ENCODE assay signal across 8 cellular contexts in the genomic region with DNA sequence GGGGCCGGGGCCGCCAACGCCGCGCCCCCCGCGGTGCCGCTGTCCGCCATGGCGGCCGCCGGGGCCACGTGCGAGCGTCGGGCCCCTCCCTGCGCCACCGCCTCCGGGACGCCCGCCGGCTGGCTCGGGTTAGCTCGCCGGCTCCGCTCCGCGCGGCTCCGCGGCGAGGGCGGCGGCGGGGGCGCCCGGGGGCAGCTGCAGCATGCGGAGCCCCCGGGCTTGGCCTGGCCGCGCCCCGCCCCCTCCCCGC. TPM values are rescaled to one million over a fixed set of nuclear protein-coding genes. Genes with fewer than 3 reads are reported as not detected.
DNase-seq lines count a peak whose midpoint lies in the region; ATAC-seq and TF ChIP-seq lines count a peak whose summit lies in the region.
"Not testable (repeated sequence)": the region's sequence is repeated elsewhere in the genome, so short reads cannot be mapped to it uniquely, and the experiment has no call there.

No MANE protein-coding gene starts in this region.

- peaks cover 21% of the 10 kb centered on the region for H3K79me1 ChIP-seq in neuronal stem cell (ENCODE audit: low read depth, low read length)

- not testable (repeated sequence) for TF ChIP-seq POLR2A in upper lobe of left lung (IDR thresholded peaks at IDR 0.05)

- not testable (repeated sequence) for H3K9me3 Mint-ChIP-seq in HFFc6; activated CD4-positive, alpha-beta memory T cell treated with anti-CD3 and anti-CD28 coated beads, Interleukin-2, amount 10 ng/mL, durations not matched to agents 7 days and 5 days

- peaks cover 31% of the 10 kb centered on the region for H3K4me1 ChIP-seq in iPS-15b (ENCODE audit: control insufficient read depth, insufficient read depth, low read length)
- peaks cover 23 to 43% of the 10 kb centered on the region in 2 donors for H3K4me1 ChIP-seq in neuronal stem cell (ENCODE audit: control insufficient read depth in 2 of 2, insufficient read depth in 1 of 2, low read depth in 1 of 2, low read length in 2 of 2)
- H3K4me1 ChIP-seq in upper lobe of left lung: peaks cover 40 to 58% (median 48%) of the 10 kb centered on the region in 4 donors

- H3K27me3 Mint-ChIP-seq in HFFc6 (ENCODE audit: insufficient read depth); activated CD4-positive, alpha-beta memory T cell treated with anti-CD3 and anti-CD28 coated beads, Interleukin-2, amount 10 ng/mL, durations not matched to agents 7 days and 5 days: not testable (repeated sequence)

- peak overlapping the region; percentile 63 for H2AFZ ChIP-seq in neuronal stem cell (ENCODE audit: low read length)

- peak overlapping the region; percentile 84 for H3K4me2 ChIP-seq in neuronal stem cell (ENCODE audit: insufficient read depth, low read length, poor library complexity, severe bottlenecking)

- not testable (repeated sequence) for H3K23ac ChIP-seq in neuronal stem cell (ENCODE audit: low read depth, low read length, poor library complexity)

- H3K14ac ChIP-seq in neuronal stem cell (ENCODE audit: low read length): not testable (repeated sequence)

- no CpG with 5 or more reads among the region's 43 CpGs for WGBS in neuronal stem cell (ENCODE audit: extremely low coverage in 2 of 2, insufficient read length in 2 of 2, insufficient replicate concordance in 1 of 2), 2 donors
- no CpG with 5 or more reads among the region's 43 CpGs for WGBS in upper lobe of left lung, 2 donors

- H3K27ac ChIP-seq in KOPT-K1 (ENCODE audit: low read depth, low read length, poor library complexity, severe bottlenecking): peak overlapping the region; percentile 87
- not testable (repeated sequence) for H3K27ac ChIP-seq in neuronal stem cell (replicated peaks; ENCODE audit: low read length)
- peak overlapping the region in 3 of 4 donors; percentile 80 to 91 (median 81) for H3K27ac ChIP-seq in upper lobe of left lung

- DNase-seq in HFFc6; activated CD4-positive, alpha-beta memory T cell treated with anti-CD3 and anti-CD28 coated beads, Interleukin-2, amount 10 ng/mL, durations not matched to agents 7 days and 5 days; choroid plexus epithelial cell (ENCODE audit: low read depth); neuronal stem cell (ENCODE audit: low spot score); upper lobe of left lung: not testable (repeated sequence)

- POLR2A ChIA-PET in activated CD4-positive, alpha-beta memory T cell treated with anti-CD3 and anti-CD28 coated beads, Interleukin-2, amount 10 ng/mL, durations not matched to agents 7 days and 5 days (lab: Charles Lee): interaction anchor here (0.7 to 11.2 kb wide), 13 partner anchors 9 to 1390 kb away, joined by 3 to 131 read pairs (median 14); a partner anchor contains a TSS

- peak overlapping the region; percentile 72; the same call in 1 of the 2 replicates for H3K4me3 ChIP-seq in GM08714 (ENCODE audit: low read length)
- peak overlapping the region; percentile 64 for H3K4me3 ChIP-seq in choroid plexus epithelial cell (ENCODE audit: low read depth, low read length)
- H3K4me3 ChIP-seq in iPS-15b (ENCODE audit: low read depth, low read length): peak overlapping the region; percentile 85
- H3K4me3 ChIP-seq in neuronal stem cell (ENCODE audit: low read length in 2 of 2): peak overlapping the region; percentile 70 to 94
- peak overlapping the region; percentile 64 to 79 (median 70) for H3K4me3 ChIP-seq in upper lobe of left lung

- H3K4ac ChIP-seq in neuronal stem cell (ENCODE audit: low read length): not testable (repeated sequence)

- not testable (repeated sequence) for H3K27ac Mint-ChIP-seq in HFFc6; activated CD4-positive, alpha-beta memory T cell treated with anti-CD3 and anti-CD28 coated beads, Interleukin-2, amount 10 ng/mL, durations not matched to agents 7 days and 5 days

- peaks cover 29% of the 10 kb centered on the region for H3K4me1 Mint-ChIP-seq in HFFc6 (ENCODE audit: low read depth)
- H3K4me1 Mint-ChIP-seq in activated CD4-positive, alpha-beta memory T cell treated with anti-CD3 and anti-CD28 coated beads, Interleukin-2, amount 10 ng/mL, durations not matched to agents 7 days and 5 days: peaks cover 49% of the 10 kb centered on the region

- TF ChIP-seq CTCF in HFFc6 (IDR thresholded peaks at IDR 0.05); choroid plexus epithelial cell (conservative IDR thresholded peaks at IDR 0.05; ENCODE audit: low read depth, low read length): not testable (repeated sequence)
- peak in 1 of 6 experiments; percentile 16 for TF ChIP-seq CTCF in upper lobe of left lung (IDR thresholded peaks at IDR 0.05)

- H2BK15ac ChIP-seq in neuronal stem cell (ENCODE audit: low read length): not testable (repeated sequence)

- not testable (repeated sequence) for H2BK5ac ChIP-seq in neuronal stem cell (ENCODE audit: low read length)

- not testable (repeated sequence) for H3K27me3 ChIP-seq in iPS-15b (ENCODE audit: control insufficient read depth, insufficient read depth, low read length); neuronal stem cell (ENCODE audit: control insufficient read depth in 3 of 3, insufficient read depth in 3 of 3, low read depth in 1 of 3, low read length in 3 of 3); upper lobe of left lung

- H3K9ac ChIP-seq in iPS-15b (ENCODE audit: low read depth, low read length); neuronal stem cell (ENCODE audit: low read depth, low read length, poor library complexity): not testable (repeated sequence)

- TF ChIP-seq EP300 in upper lobe of left lung (IDR thresholded peaks at IDR 0.05): not testable (repeated sequence)

- H3K4me3 Mint-ChIP-seq in HFFc6: peak overlapping the region; percentile 89
- peak overlapping the region; percentile 77 for H3K4me3 Mint-ChIP-seq in activated CD4-positive, alpha-beta memory T cell treated with anti-CD3 and anti-CD28 coated beads, Interleukin-2, amount 10 ng/mL, durations not matched to agents 7 days and 5 days

- not testable (repeated sequence) for H3K18ac ChIP-seq in neuronal stem cell (ENCODE audit: low read length)

- H4K8ac ChIP-seq in neuronal stem cell (ENCODE audit: low read depth, low read length): not testable (repeated sequence)

- ATAC-seq in upper lobe of left lung (ENCODE audit: low FRiP score in 2 of 2): not testable (repeated sequence)

- H2BK120ac ChIP-seq in neuronal stem cell (ENCODE audit: low read depth, low read length): not testable (repeated sequence)

- not testable (repeated sequence) for H4K91ac ChIP-seq in neuronal stem cell (ENCODE audit: low read depth, low read length, poor library complexity)

- not testable (repeated sequence) for H2BK12ac ChIP-seq in neuronal stem cell (ENCODE audit: low read length)

- CTCF ChIA-PET in activated CD4-positive, alpha-beta memory T cell treated with anti-CD3 and anti-CD28 coated beads, Interleukin-2, amount 10 ng/mL, durations not matched to agents 7 days and 5 days (lab: Charles Lee): interaction anchor here (0.9 to 2.8 kb wide), 6 partner anchors 9 to 85 kb away, joined by 3 to 14 read pairs (median 6); no protein-coding TSS in a partner anchor

- not testable (repeated sequence) for H2AK5ac ChIP-seq in neuronal stem cell (ENCODE audit: low read depth, low read length)

- not testable (repeated sequence) for H3K9me3 ChIP-seq in KOPT-K1 (ENCODE audit: insufficient read depth, low read length, poor library complexity, severe bottlenecking); iPS-15b (ENCODE audit: control insufficient read depth, insufficient read depth, low read length); neuronal stem cell (replicated peaks in 1 of 2; ENCODE audit: control insufficient read depth in 2 of 2, insufficient read depth in 1 of 2, low read depth in 1 of 2, low read length in 2 of 2); upper lobe of left lung

- H3K36me3 Mint-ChIP-seq in HFFc6 (ENCODE audit: low read depth): peaks cover 16% of the 10 kb centered on the region
- H3K36me3 Mint-ChIP-seq in activated CD4-positive, alpha-beta memory T cell treated with anti-CD3 and anti-CD28 coated beads, Interleukin-2, amount 10 ng/mL, durations not matched to agents 7 days and 5 days (ENCODE audit: low read depth): peaks cover 13% of the 10 kb centered on the region

- H3K36me3 ChIP-seq in KOPT-K1 (ENCODE audit: insufficient read depth, low read length) (peaks cover 18% of the 10 kb centered on the region), iPS-15b (ENCODE audit: control insufficient read depth, insufficient read depth, low read length) (peaks cover 16% of the 10 kb centered on the region), neuronal stem cell (replicated peaks in 1 of 2; ENCODE audit: control insufficient read depth in 2 of 2, insufficient read depth in 2 of 2, low read length in 2 of 2) (peaks cover 11 to 19% of the 10 kb centered on the region in 2 donors), upper lobe of left lung (peaks cover 0 to 13% (median 10%) of the 10 kb centered on the region in 4 donors)

RNA-seq across cellular contexts. Expression of a gene that starts 0.2 kb away (rescaled TPM):
- 100 to 1,000 TPM; 386 to 478 (median 429) TPM for total RNA-seq in HFFc6 (2021; fragmentation: NEBNext Ultra II Directional; extraction: Animal tissue kit (Norgen Biotek cat#: 25700))
- 100 to 1,000 TPM in 1 of 2 experiments, 10 to 100 TPM in 1; 96.9 to 105 TPM for total RNA-seq in activated CD4-positive, alpha-beta memory T cell treated with anti-CD3 and anti-CD28 coated beads, Interleukin-2, amount 10 ng/mL, durations not matched to agents 7 days and 5 days
- 292 TPM for polyA plus RNA-seq in neuronal stem cell (2013, experiment 1 of 2)
- 280 TPM for polyA plus RNA-seq in neuronal stem cell (2013, experiment 2 of 2)
- total RNA-seq in upper lobe of left lung: 100 to 1,000 TPM in 1 of 6 donors, 10 to 100 TPM in 5; 51.4 to 118 (median 60.3) TPM

RNA-seq across cellular contexts. Expression of a gene that starts 4.8 kb away (rescaled TPM):
- total RNA-seq in HFFc6 (2021; fragmentation: NEBNext Ultra II Directional; extraction: Animal tissue kit (Norgen Biotek cat#: 25700)): 10 to 100 TPM; 48.1 to 58.0 (median 51.8) TPM
- 10 to 100 TPM; 12.5 to 14.0 TPM for total RNA-seq in activated CD4-positive, alpha-beta memory T cell treated with anti-CD3 and anti-CD28 coated beads, Interleukin-2, amount 10 ng/mL, durations not matched to agents 7 days and 5 days
- 17.0 TPM for polyA plus RNA-seq in neuronal stem cell (2013, experiment 1 of 2)
- polyA plus RNA-seq in neuronal stem cell (2013, experiment 2 of 2): 17.0 TPM
- 10 to 100 TPM; 19.5 to 55.5 (median 30.3) TPM for total RNA-seq in upper lobe of left lung

RNA-seq across cellular contexts. Expression of a gene that starts 5.7 kb away (rescaled TPM):
- total RNA-seq in HFFc6 (2021; fragmentation: NEBNext Ultra II Directional; extraction: Animal tissue kit (Norgen Biotek cat#: 25700)): 10 to 100 TPM; 54.1 to 95.6 (median 73.1) TPM
- total RNA-seq in activated CD4-positive, alpha-beta memory T cell treated with anti-CD3 and anti-CD28 coated beads, Interleukin-2, amount 10 ng/mL, durations not matched to agents 7 days and 5 days: 10 to 100 TPM; 26.4 to 27.9 TPM
- 36.4 TPM for polyA plus RNA-seq in neuronal stem cell (2013, experiment 1 of 2)
- polyA plus RNA-seq in neuronal stem cell (2013, experiment 2 of 2): 40.7 TPM
- total RNA-seq in upper lobe of left lung: 100 to 1,000 TPM in 1 of 6 donors, 10 to 100 TPM in 5; 40.9 to 132 (median 63.1) TPM

RNA-seq across cellular contexts. Expression of a gene that starts 12.2 kb away (rescaled TPM):
- 10 to 100 TPM; 65.1 to 80.6 (median 71.2) TPM for total RNA-seq in HFFc6 (2021; fragmentation: NEBNext Ultra II Directional; extraction: Animal tissue kit (Norgen Biotek cat#: 25700))
- total RNA-seq in activated CD4-positive, alpha-beta memory T cell treated with anti-CD3 and anti-CD28 coated beads, Interleukin-2, amount 10 ng/mL, durations not matched to agents 7 days and 5 days: 10 to 100 TPM; 49.1 to 58.5 TPM
- polyA plus RNA-seq in neuronal stem cell (2013, experiment 1 of 2): 35.4 TPM
- 32.3 TPM for polyA plus RNA-seq in neuronal stem cell (2013, experiment 2 of 2)
- total RNA-seq in upper lobe of left lung: 100 to 1,000 TPM in 3 of 6 donors, 10 to 100 TPM in 3; 25.1 to 171 (median 124) TPM

RNA-seq across cellular contexts. Expression of a gene that starts 16.2 kb away (rescaled TPM):
- 10 to 100 TPM; 21.7 to 29.5 (median 23.2) TPM for total RNA-seq in HFFc6 (2021; fragmentation: NEBNext Ultra II Directional; extraction: Animal tissue kit (Norgen Biotek cat#: 25700))
- 10 to 100 TPM; 40.8 to 42.0 TPM for total RNA-seq in activated CD4-positive, alpha-beta memory T cell treated with anti-CD3 and anti-CD28 coated beads, Interleukin-2, amount 10 ng/mL, durations not matched to agents 7 days and 5 days
- 29.4 TPM for polyA plus RNA-seq in neuronal stem cell (2013, experiment 1 of 2)
- polyA plus RNA-seq in neuronal stem cell (2013, experiment 2 of 2): 29.4 TPM
- total RNA-seq in upper lobe of left lung: 10 to 100 TPM; 25.0 to 52.0 (median 39.2) TPM
